Comparison of ENCODE assay signal across 8 cellular contexts in genomic region chr17:7583253-7584109, GRCh38. TPM values are rescaled to one million over a fixed set of nuclear protein-coding genes. Genes with fewer than 3 reads are reported as not detected.
DNase-seq lines count a peak whose midpoint lies in the region; ATAC-seq and TF ChIP-seq lines count a peak whose summit lies in the region.

Gene MPDU1 (plus strand): TSS chr17:7583852. CDS start chr17:7583863, 11 bp downstream.

- H3K36me3 ChIP-seq in mucosa of descending colon (ENCODE audit: low read depth) = peaks cover 13% of the 10 kb centered on the region

- DNase-seq in D341Med (ENCODE audit: low spot score) = peak; percentile 84
- DNase-seq in OCI-M2 (lab: John Stamatoyannopoulos, UW; ENCODE audit: unreplicated experiment) = peak; percentile 91
- peak; percentile 88 for DNase-seq in activated T-cell treated with anti-CD3 and anti-CD28 coated beads for 4 hours
- DNase-seq in epithelial cell of esophagus (ENCODE audit: low read depth) = peak; percentile 96
- DNase-seq in mucosa of descending colon = peak; percentile 95 to 98 (median 97)
- peak; percentile 93 for DNase-seq in stimulated activated CD8-positive, alpha-beta memory T cell treated with anti-CD3 and anti-CD28 coated beads, Interleukin-4, amount 100 ng/mL, for 24 hours (ENCODE audit: low read depth)

- H3K9me3 ChIP-seq in mucosa of descending colon = no peaks in the 10 kb centered on the region

- H3K27ac Mint-ChIP-seq in IgD-negative memory B cell = peak within 1 kb of the TSS; percentile 97 to 100 (median 99)

- intact Hi-C loops in mucosa of descending colon (cut with DNase I, micrococcal nuclease) = no loop called here

- peaks cover 16 to 38% (median 34%) of the 10 kb centered on the region in 3 donors for H3K4me1 Mint-ChIP-seq in IgD-negative memory B cell

- no peaks in the 10 kb centered on the region for H3K27me3 Mint-ChIP-seq in IgD-negative memory B cell

- no peaks in the 10 kb centered on the region for H3K9me3 Mint-ChIP-seq in IgD-negative memory B cell

- H3K4me3 ChIP-seq in epithelial cell of esophagus (ENCODE audit: low read length) = peak within 1 kb of the TSS; percentile 93
- H3K4me3 ChIP-seq in mucosa of descending colon = peak within 1 kb of the TSS; percentile 44

- peaks cover 26% of the 10 kb centered on the region for H3K4me1 ChIP-seq in mucosa of descending colon (ENCODE audit: low read depth)

- H3K4me3 Mint-ChIP-seq in IgD-negative memory B cell = peak within 1 kb of the TSS; percentile 97 to 100 (median 100)

- ATAC-seq in GM21515 (IDR thresholded peaks at IDR 0.05; ENCODE audit: unreplicated experiment) (peak; percentile 50), mucosa of descending colon (peak; percentile 86)

- H3K36me3 Mint-ChIP-seq in IgD-negative memory B cell = peaks cover 3% of the 10 kb centered on the region

- TF ChIP-seq CTCF in epithelial cell of esophagus (IDR thresholded peaks at IDR 0.05; ENCODE audit: insufficient read depth, low read depth, low read length, missing control alignments) (no peak), mucosa of descending colon (IDR thresholded peaks at IDR 0.05) (no peak)

RNA-seq across cellular contexts. Expression of gene MPDU1, which starts in this region (rescaled TPM):
- 37.9 TPM for polyA plus RNA-seq in IgD-negative memory B cell
- total RNA-seq in mucosa of descending colon = 100 to 1,000 TPM in 1 of 3 donors, 10 to 100 TPM in 2; 55.2 to 101 (median 94.5) TPM

Comparison
In these comparisons a context has a peak if more than half of its experiments do, and no peak if none do; other contexts are left out.
1. Peak in every context shown above with its lines: DNase-seq, ATAC-seq and H3K4me3 ChIP-seq.